In genomic region chr7:1516586-1517251, GRCh38 we compare ENCODE assay signal across 1 cellular context.
A peak's percentile ranks its signal among the peaks of the same experiment; 100 is the strongest.
TF ChIP-seq lines count a peak whose summit lies in the region.

No MANE protein-coding gene starts in this region.

TF ChIP-seq in HepG2, 621 proteins besides CTCF, POLR2A, EP300 and RAD21 (continued from another document and continues in another):
- TF ChIP-seq ZBTB2 (CRISPR knock-in tag; IDR thresholded peaks at IDR 0.05; ENCODE audit: low read depth) (no peak), SAP130 (CRISPR knock-in tag; IDR thresholded peaks at IDR 0.05; ENCODE audit: low read depth) (peak; percentile 62), ZNF616 (CRISPR knock-in tag; IDR thresholded peaks at IDR 0.05; ENCODE audit: low read depth) (no peak), ASH2L (IDR thresholded peaks at IDR 0.05; ENCODE audit: insufficient read length, low read depth, low read length) (no peak), FOSL1 (CRISPR knock-in tag; IDR thresholded peaks at IDR 0.05; ENCODE audit: borderline replicate concordance) (no peak), JUND (CRISPR knock-in tag; IDR thresholded peaks at IDR 0.05) (no peak), CREB1 (IDR thresholded peaks at IDR 0.05) (no peak), CREB1 (CRISPR knock-in tag; IDR thresholded peaks at IDR 0.05) (no peak), MXD4 (CRISPR knock-in tag; IDR thresholded peaks at IDR 0.05) (no peak), KDM4B (CRISPR knock-in tag; IDR thresholded peaks at IDR 0.05) (no peak), SCMH1 (CRISPR knock-in tag; IDR thresholded peaks at IDR 0.05; ENCODE audit: borderline replicate concordance) (no peak), ZNF407 (CRISPR knock-in tag; IDR thresholded peaks at IDR 0.05; ENCODE audit: not compliant biosample characterization) (no peak), MAF1 (CRISPR knock-in tag; IDR thresholded peaks at IDR 0.05; ENCODE audit: borderline replicate concordance) (no peak), CENPT (CRISPR knock-in tag; IDR thresholded peaks at IDR 0.05; ENCODE audit: low read depth) (no peak), TBX3 (IDR thresholded peaks at IDR 0.05; ENCODE audit: borderline replicate concordance) (no peak), FOXP4 (CRISPR knock-in tag; IDR thresholded peaks at IDR 0.05) (peak; percentile 34; the same call in 1 of the 2 replicates), ZNF709 (CRISPR knock-in tag; IDR thresholded peaks at IDR 0.05) (no peak), TOPORS (CRISPR knock-in tag; IDR thresholded peaks at IDR 0.05) (no peak), KLF9 (CRISPR knock-in tag; IDR thresholded peaks at IDR 0.05; ENCODE audit: low read depth) (no peak), ZBTB34 (CRISPR knock-in tag; IDR thresholded peaks at IDR 0.05) (no peak), CENPBD1 (CRISPR knock-in tag; IDR thresholded peaks at IDR 0.05; ENCODE audit: borderline replicate concordance, low read depth) (no peak), ATAD3A (CRISPR knock-in tag; IDR thresholded peaks at IDR 0.05) (no peak), NR2F1 (CRISPR knock-in tag; IDR thresholded peaks at IDR 0.05) (0 out of 4 replicates have a peak, but pooled peaks have one; percentile 19 to 63), PRDM15 (CRISPR knock-in tag; IDR thresholded peaks at IDR 0.05) (no peak), STAG1 (CRISPR knock-in tag; IDR thresholded peaks at IDR 0.05) (no peak), SNAI1 (CRISPR knock-in tag; IDR thresholded peaks at IDR 0.05; ENCODE audit: borderline replicate concordance) (no peak), AHDC1 (CRISPR knock-in tag; IDR thresholded peaks at IDR 0.05; ENCODE audit: borderline replicate concordance) (no peak), TCF7 (IDR thresholded peaks at IDR 0.05; ENCODE audit: low read depth) (no peak), RAD51 (IDR thresholded peaks at IDR 0.05; ENCODE audit: borderline replicate concordance) (no peak), ZNF329 (CRISPR knock-in tag; IDR thresholded peaks at IDR 0.05; ENCODE audit: low read depth) (no peak)
